Comparison of ENCODE assay signal across 8 cellular contexts in genomic region chr2:105344704-105345345, GRCh38.
DNase-seq lines count a peak whose midpoint lies in the region; ATAC-seq, FAIRE-seq and TF ChIP-seq lines count a peak whose summit lies in the region.

No MANE protein-coding gene starts in this region.

- peak; percentile 48 for TF ChIP-seq CTCF in D721Med (IDR thresholded peaks at IDR 0.05; ENCODE audit: insufficient read depth, missing control alignments)
- TF ChIP-seq CTCF in LNCAP (IDR thresholded peaks at IDR 0.05), result peak; percentile 50; the same call in 1 of the 2 replicates

- no peak for ATAC-seq in HG03175 (IDR thresholded peaks at IDR 0.05; ENCODE audit: unreplicated experiment)

- peak; percentile 11 for FAIRE-seq in D721Med (lab: Jason Lieb, UNC)

- no peak for DNase-seq in D721Med (ENCODE audit: insufficient read length, low spot score)
- peak; percentile 66 for DNase-seq in astrocyte of the hippocampus (ENCODE audit: low read depth, low spot score)
- peak; percentile 18 for DNase-seq in midbrain (lab: John Stamatoyannopoulos, UW)
- DNase-seq in NCI-H187 treated with DMSO at 0.1 percent for 48 hours (lab: John Stamatoyannopoulos, UW), result no peak
- no peak for DNase-seq in activated CD8-positive, alpha-beta memory T cell treated with anti-CD3 and anti-CD28 coated beads for 24 hours
- DNase-seq in COLO668 (lab: John Stamatoyannopoulos, UW; ENCODE audit: unreplicated experiment), result no peak

Comparison
In these comparisons a context has a peak if more than half of its experiments do, and no peak if none do; other contexts are left out.
1. DNase-seq: peak in astrocyte of the hippocampus (single experiment) and midbrain (single experiment); none in D721Med (single experiment), NCI-H187 treated with DMSO at 0.1 percent for 48 hours (single experiment), activated CD8-positive, alpha-beta memory T cell treated with anti-CD3 and anti-CD28 coated beads for 24 hours (single experiment) and COLO668 (single experiment).